Comparison of ENCODE assay signal across 15 cellular contexts in the genomic region with DNA sequence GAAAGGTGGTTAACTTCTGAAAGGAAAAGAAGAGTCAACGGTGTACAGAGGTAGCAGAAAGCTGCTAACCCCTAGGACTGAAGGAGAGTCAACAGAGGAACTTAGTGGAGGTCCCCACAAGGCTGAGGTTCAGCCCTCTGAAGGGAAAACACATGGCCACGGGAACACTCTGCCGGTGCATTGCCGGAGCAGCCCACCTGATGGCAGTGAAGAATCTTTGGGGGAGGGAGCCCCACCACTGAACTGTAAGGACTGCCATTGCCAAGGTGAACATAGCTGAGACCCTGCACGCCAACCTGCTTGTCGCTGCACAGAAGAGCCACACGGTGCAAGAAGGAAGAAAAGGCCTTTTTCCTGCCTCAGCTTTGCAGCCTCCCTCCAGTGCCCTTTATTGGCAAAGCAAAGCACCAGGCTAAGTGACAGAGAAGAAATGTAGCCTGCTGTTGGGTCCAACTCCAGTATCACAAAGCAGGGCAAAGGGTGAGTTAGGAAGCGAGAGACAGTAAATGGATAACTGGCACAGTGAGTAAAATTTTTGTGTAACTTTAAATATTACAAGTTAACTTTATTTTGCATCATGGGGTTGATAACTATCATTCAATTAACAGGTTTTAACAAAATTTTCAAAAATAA.
"Had no signal": no experiment of that assay in that cellular context is flagged by ENCODE, and none has a peak within 500 bp of the region (broad histone marks: within the 10 kb centered on the region; RNA-seq: fewer than 3 reads in every experiment).

No MANE protein-coding gene starts in this region.

- H3K36me3 ChIP-seq: breast epithelium, pancreas had no signal

- H3K27ac ChIP-seq: breast epithelium, esophagus squamous epithelium, foreskin keratinocyte, pancreas, tibial nerve had no signal

- ATAC-seq: activated CD4-positive, alpha-beta T cell treated with anti-CD3 and anti-CD28 coated beads for 36 hours; foreskin keratinocyte; left ventricle myocardium superior; pancreas; stimulated activated memory B cell treated with anti-CD40 and anti-IgM and Interleukin-4, amounts not matched to agents 10 μg/mL and 1 μg/mL and 100 μg/mL, for 72 hours had no signal

- H3K4me1 ChIP-seq: breast epithelium, esophagus squamous epithelium, foreskin keratinocyte, pancreas, tibial nerve had no signal

- DNase-seq: activated CD4-positive, alpha-beta memory T cell treated with anti-CD3 and anti-CD28 coated beads, Interleukin-2, amount 10 ng/mL, durations not matched to agents 7 days and 5 days; activated CD4-positive, alpha-beta T cell treated with anti-CD3 and anti-CD28 coated beads for 36 hours; activated gamma-delta T cell treated with Interleukin-2 at 50 U/mL for 16 hours; activated T-cell treated with anti-CD3 and anti-CD28 coated beads, Interleukin-2, amount 50 U/mL, for 48 hours; aorta; esophagus squamous epithelium; foreskin keratinocyte; kidney; left ventricle myocardium superior; pancreas; small intestine; T1000 had no signal

- H3K4me3 ChIP-seq: breast epithelium, esophagus squamous epithelium, pancreas, tibial nerve had no signal

- H3K27me3 ChIP-seq: breast epithelium, esophagus squamous epithelium, foreskin keratinocyte, pancreas, tibial nerve had no signal

- H3K9me3 ChIP-seq: breast epithelium, esophagus squamous epithelium, pancreas, tibial nerve had no signal
